Comparison of ENCODE assay signal across 8 cellular contexts in the genomic region with DNA sequence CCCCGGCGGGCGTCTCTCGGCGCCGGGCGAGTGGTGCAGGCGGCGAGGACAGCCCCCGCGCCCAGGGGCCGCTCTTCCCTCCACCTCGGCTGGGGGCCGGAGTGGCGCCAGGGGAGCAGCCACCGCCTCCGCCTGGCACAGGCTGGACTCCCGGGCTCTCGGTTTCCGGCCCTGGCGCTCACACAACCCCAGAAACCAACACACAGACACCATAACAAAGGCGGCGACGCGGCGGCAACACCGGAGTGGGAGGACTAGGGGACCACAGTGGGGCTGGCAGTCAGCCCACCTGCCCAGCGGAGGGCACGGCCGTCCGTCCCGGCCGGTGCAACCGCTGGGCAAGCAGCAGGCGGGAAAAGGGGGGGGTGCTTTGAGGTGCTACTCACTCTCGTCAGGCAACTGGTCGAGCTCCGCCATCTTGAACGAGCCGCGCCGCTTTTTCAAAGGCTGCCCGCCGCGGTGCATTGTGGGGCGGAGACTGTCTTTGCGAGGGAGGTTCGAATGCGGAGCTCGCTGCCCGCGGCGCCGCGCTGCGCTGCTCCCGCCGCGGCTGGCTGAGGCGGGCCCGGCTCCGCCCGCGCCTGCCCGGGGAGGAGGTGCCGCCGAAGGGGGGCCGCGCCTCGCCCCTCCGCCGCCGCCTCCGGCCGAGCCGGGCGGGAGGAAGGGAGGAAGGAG. TPM values are rescaled to one million over a fixed set of nuclear protein-coding genes. Genes with fewer than 3 reads are reported as not detected.
DNase-seq lines count a peak whose midpoint lies in the region; ATAC-seq and TF ChIP-seq lines count a peak whose summit lies in the region.

A gene with protein sequence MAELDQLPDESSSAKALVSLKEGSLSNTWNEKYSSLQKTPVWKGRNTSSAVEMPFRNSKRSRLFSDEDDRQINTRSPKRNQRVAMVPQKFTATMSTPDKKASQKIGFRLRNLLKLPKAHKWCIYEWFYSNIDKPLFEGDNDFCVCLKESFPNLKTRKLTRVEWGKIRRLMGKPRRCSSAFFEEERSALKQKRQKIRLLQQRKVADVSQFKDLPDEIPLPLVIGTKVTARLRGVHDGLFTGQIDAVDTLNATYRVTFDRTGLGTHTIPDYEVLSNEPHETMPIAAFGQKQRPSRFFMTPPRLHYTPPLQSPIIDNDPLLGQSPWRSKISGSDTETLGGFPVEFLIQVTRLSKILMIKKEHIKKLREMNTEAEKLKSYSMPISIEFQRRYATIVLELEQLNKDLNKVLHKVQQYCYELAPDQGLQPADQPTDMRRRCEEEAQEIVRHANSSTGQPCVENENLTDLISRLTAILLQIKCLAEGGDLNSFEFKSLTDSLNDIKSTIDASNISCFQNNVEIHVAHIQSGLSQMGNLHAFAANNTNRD (minus strand): TSS at position 442 of the 675 bp plus-strand sequence. CDS start 25 bp downstream, at position 417.

- H3K36me3 ChIP-seq in right atrium auricular region, result no peaks in the 10 kb centered on the region
- no peaks in the 10 kb centered on the region for H3K36me3 ChIP-seq in psoas muscle (ENCODE audit: insufficient read depth in 1 of 2, low read depth in 1 of 2)
- no peaks in the 10 kb centered on the region for H3K36me3 ChIP-seq in urinary bladder (ENCODE audit: insufficient read depth)

- TF ChIP-seq POLR2A in GM15510 (IDR thresholded peaks at IDR 0.05; ENCODE audit: borderline replicate concordance, extremely low read depth, insufficient read length), result peak; percentile 78

- H3K4me3 ChIP-seq in right atrium auricular region (peak within 1 kb of the TSS; percentile 69 to 95), psoas muscle (peak within 1 kb of the TSS; percentile 97), urinary bladder (ENCODE audit: low read depth, low read length) (peak within 1 kb of the TSS; percentile 91)

- intact Hi-C loops in T-helper 1 cell treated with Interleukin-12 subunit alpha and Interleukin-12 subunit beta and Interleukin-4 antibody, amounts not matched to agents 30 ng/mL and 1 ng/mL, for 36 hours (cut with micrococcal nuclease), result loop anchor here (1.0 to 10.0 kb wide), 13 partner anchors 24 to 1684 kb away; a partner anchor contains a TSS
- intact Hi-C loops in psoas muscle (cut with DNase I), result no loop called here

- H3K9me3 ChIP-seq in right atrium auricular region, result no peaks in the 10 kb centered on the region
- H3K9me3 ChIP-seq in psoas muscle, result no peaks in the 10 kb centered on the region

- ATAC-seq in HG02852 (IDR thresholded peaks at IDR 0.05; ENCODE audit: unreplicated experiment), result peak; percentile 78
- peak; percentile 88 to 97 (median 94) for ATAC-seq in psoas muscle

- peak; percentile 76 for DNase-seq in NCI-H1436 treated with DMSO at 0.1 percent for 48 hours (lab: John Stamatoyannopoulos, UW)
- DNase-seq in amniotic stem cell (lab: John Stamatoyannopoulos, UW), result peak; percentile 79
- DNase-seq in right atrium auricular region (ENCODE audit: low spot score), result peak; percentile 88
- peak; percentile 89 to 95 for DNase-seq in psoas muscle

- no peaks in the 10 kb centered on the region for H3K27me3 ChIP-seq in right atrium auricular region
- H3K27me3 ChIP-seq in psoas muscle (ENCODE audit: insufficient read depth in 3 of 3, low read length in 2 of 3), result no peaks in the 10 kb centered on the region

- peak within 1 kb of the TSS; percentile 67 to 94 for H3K27ac ChIP-seq in right atrium auricular region
- peak within 1 kb of the TSS; percentile 80 for H3K27ac ChIP-seq in psoas muscle
- H3K27ac ChIP-seq in urinary bladder (ENCODE audit: low read depth), result peak within 1 kb of the TSS; percentile 45

- 0 to 1% (median 1%) methylated on average over 49 to 77 of the region's 77 CpGs for WGBS in psoas muscle, 3 donors
- WGBS in urinary bladder, result under 1% methylated on average over 76 of the region's 77 CpGs

- TF ChIP-seq CTCF in right atrium auricular region (IDR thresholded peaks at IDR 0.05), result no peak
- TF ChIP-seq CTCF in psoas muscle (IDR thresholded peaks at IDR 0.05), result no peak

- H3K4me1 ChIP-seq in right atrium auricular region, result peaks cover 0 to 21% of the 10 kb centered on the region in 2 donors
- peaks cover 7% of the 10 kb centered on the region for H3K4me1 ChIP-seq in psoas muscle
- H3K4me1 ChIP-seq in urinary bladder (ENCODE audit: insufficient read depth), result no peaks in the 10 kb centered on the region

RNA-seq across cellular contexts. Expression of the gene that starts here (rescaled TPM):
- 10.5 and 11.0 TPM in 2 replicates for total RNA-seq in T-helper 1 cell treated with Interleukin-12 subunit alpha and Interleukin-12 subunit beta and Interleukin-4 antibody, amounts not matched to agents 30 ng/mL and 1 ng/mL, for 36 hours
- total RNA-seq in right atrium auricular region (10 to 100 TPM in 1 of 2 donors, 1 to 10 TPM in 1; 2.9 to 11.0 TPM), psoas muscle (1 to 10 TPM; 1.1 to 1.8 (median 1.5) TPM), urinary bladder (11.3 TPM)
- polyA plus RNA-seq in psoas muscle (1 to 10 TPM; 1.5 to 2.6 (median 2.2) TPM), urinary bladder (2.9 TPM)

Comparison
In these comparisons a context has a peak if more than half of its experiments do, and no peak if none do; other contexts are left out.
1. Peak in every context shown above with its lines: DNase-seq, ATAC-seq, H3K4me3 ChIP-seq and H3K27ac ChIP-seq.